ENCODE assay signal across 6 cellular contexts in the genomic region with DNA sequence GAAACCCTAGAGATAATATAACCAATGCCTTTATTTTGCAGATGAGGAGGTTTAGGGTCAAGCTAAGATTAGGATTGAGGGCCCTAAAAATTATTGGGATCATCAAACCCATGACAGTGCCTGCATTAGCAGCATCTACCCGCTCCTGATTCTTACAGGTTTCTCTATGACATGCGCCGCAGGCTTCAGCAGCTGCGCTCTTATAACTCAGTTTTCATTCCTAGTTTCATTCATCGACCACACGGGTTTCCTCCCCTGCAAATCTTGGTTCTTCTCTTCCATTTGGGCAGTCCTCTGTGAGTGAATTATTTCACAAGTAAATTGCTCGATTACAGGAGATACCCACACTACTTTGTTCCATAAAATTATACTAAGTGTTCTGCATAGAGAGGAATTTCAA.
"Had no signal": no experiment of that assay in that cellular context is flagged by ENCODE, and none has a peak within 500 bp of the region (broad histone marks: within the 10 kb centered on the region; RNA-seq: fewer than 3 reads in every experiment).

No MANE protein-coding gene starts in this region.

- H3K27ac Mint-ChIP-seq: GM23338 had no signal

- DNase-seq: H9, HCEC 1CT, IMR-90, KG1 had no signal

- ATAC-seq: GM23338, K562 had no signal

- H3K9me3 Mint-ChIP-seq: GM23338, H9 had no signal

- H3K4me3 Mint-ChIP-seq: GM23338, H9 had no signal

- H3K4me3 ChIP-seq: GM23338, K562 had no signal
